ENCODE assay signal across 17 cellular contexts in genomic region chr16:78128920-78129319, GRCh38.
"Had no signal": no experiment of that assay in that cellular context is flagged by ENCODE, and none has a peak within 500 bp of the region (broad histone marks: within the 10 kb centered on the region; RNA-seq: fewer than 3 reads in every experiment).

No MANE protein-coding gene starts in this region.

- H3K9ac ChIP-seq: neural progenitor cell had no signal

- H3K9me3 Mint-ChIP-seq: activated T-helper 17 cell treated with anti-CD3 and anti-CD28 coated beads, Interleukin-2, amount 50 U/mL, for 72 hours; neural progenitor cell had no signal

- H3K27ac ChIP-seq: gastroesophageal sphincter, neural progenitor cell, pancreas, SK-N-MC had no signal

- DNase-seq: activated CD4-positive, CD25-positive, alpha-beta regulatory T cell treated with anti-CD3 and anti-CD28 coated beads, Interleukin-2, amount 50 U/mL, for 72 hours; activated naive CD4-positive, alpha-beta T cell treated with Interleukin-2 at 50 U/mL for 16 hours; aorta; cerebellar nuclear complex; effector memory CD4-positive, alpha-beta T cell; islet precursor cell; pancreas; stimulated activated naive CD8-positive, alpha-beta T cell treated with anti-CD3 and anti-CD28 coated beads, Interleukin-15, amount 100 ng/mL, for 72 hours; T-cell; T-helper 9 cell had no signal

- H3K27me3 Mint-ChIP-seq: activated T-helper 17 cell treated with anti-CD3 and anti-CD28 coated beads, Interleukin-2, amount 50 U/mL, for 72 hours; dendritic cell treated with granulocyte-macrophage colony-stimulating factor and Interleukin-4, amounts not matched to agents 40 ng/mL and 50 ng/mL, for 4 days; stimulated activated naive CD8-positive, alpha-beta T cell treated with anti-CD3 and anti-CD28 coated beads, Interleukin-15, amount 100 ng/mL, for 72 hours; T-cell had no signal

- ATAC-seq: activated T-helper 17 cell treated with anti-CD3 and anti-CD28 coated beads, Interleukin-2, amount 50 U/mL, for 72 hours; gastroesophageal sphincter; left lobe of liver; pancreas; stimulated activated naive CD8-positive, alpha-beta T cell treated with anti-CD3 and anti-CD28 coated beads, Interleukin-15, amount 100 ng/mL, for 72 hours; T-cell had no signal

- H3K27me3 ChIP-seq: gastroesophageal sphincter, neural progenitor cell, pancreas had no signal

- H3K4me1 Mint-ChIP-seq: stimulated activated naive CD8-positive, alpha-beta T cell treated with anti-CD3 and anti-CD28 coated beads, Interleukin-15, amount 100 ng/mL, for 72 hours; T-cell had no signal

- H3K4me3 Mint-ChIP-seq: activated T-helper 17 cell treated with anti-CD3 and anti-CD28 coated beads, Interleukin-2, amount 50 U/mL, for 72 hours; dendritic cell treated with granulocyte-macrophage colony-stimulating factor and Interleukin-4, amounts not matched to agents 40 ng/mL and 50 ng/mL, for 4 days; neural progenitor cell; stimulated activated naive CD8-positive, alpha-beta T cell treated with anti-CD3 and anti-CD28 coated beads, Interleukin-15, amount 100 ng/mL, for 72 hours; T-cell had no signal

- H3K27ac Mint-ChIP-seq: activated T-helper 17 cell treated with anti-CD3 and anti-CD28 coated beads, Interleukin-2, amount 50 U/mL, for 72 hours; dendritic cell treated with granulocyte-macrophage colony-stimulating factor and Interleukin-4, amounts not matched to agents 40 ng/mL and 50 ng/mL, for 4 days; neural progenitor cell; stimulated activated naive CD8-positive, alpha-beta T cell treated with anti-CD3 and anti-CD28 coated beads, Interleukin-15, amount 100 ng/mL, for 72 hours; T-cell had no signal

- H3K4me3 ChIP-seq: gastroesophageal sphincter, neural progenitor cell, pancreas, SK-N-MC, smooth muscle cell had no signal

- H3K36me3 ChIP-seq: neural progenitor cell, pancreas had no signal

- H3K4me1 ChIP-seq: neural progenitor cell had no signal

- H3K9me3 ChIP-seq: gastroesophageal sphincter, pancreas had no signal
